In the genomic region with DNA sequence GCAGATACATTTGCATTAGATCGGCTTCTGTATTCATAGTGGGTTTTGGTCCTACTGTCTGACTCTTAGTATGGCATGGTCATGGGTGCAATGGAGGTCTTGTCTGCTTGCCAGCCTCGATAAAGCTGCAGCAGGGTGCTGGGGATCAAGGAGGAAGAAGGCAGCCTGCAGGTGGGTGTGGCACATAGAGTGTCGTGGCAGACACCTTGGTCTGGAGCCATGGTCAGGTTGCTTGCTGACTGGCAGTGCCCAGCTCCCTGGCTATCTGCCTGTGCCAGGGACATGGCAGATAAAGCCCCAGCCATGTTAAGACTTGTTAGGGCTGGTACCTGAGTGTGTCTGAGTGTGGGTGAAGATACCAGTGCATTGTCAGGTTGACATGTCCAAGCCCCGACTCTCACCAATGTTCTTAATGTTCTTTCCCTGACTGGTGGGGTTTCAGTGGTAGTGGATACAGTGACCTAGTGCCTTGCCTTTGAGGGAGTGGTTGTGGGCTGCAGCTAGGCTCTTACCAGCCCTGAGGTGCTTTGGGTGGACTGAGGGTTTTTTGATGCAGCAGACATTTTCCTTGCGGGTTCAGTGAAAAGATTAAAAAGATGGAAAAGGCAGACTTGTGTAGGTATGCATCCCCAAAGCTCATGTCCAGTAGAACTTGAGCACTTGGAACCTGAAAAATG, we compare ENCODE assay signal across 9 cellular contexts. TPM values are rescaled to one million over a fixed set of nuclear protein-coding genes. Genes with fewer than 3 reads are reported as not detected.
DNase-seq lines count a peak whose midpoint lies in the region; ATAC-seq and TF ChIP-seq lines count a peak whose summit lies in the region.
"Had no signal": no experiment of that assay in that cellular context is flagged by ENCODE, and none has a peak within 500 bp of the region (broad histone marks: within the 10 kb centered on the region; RNA-seq: fewer than 3 reads in every experiment).

No MANE protein-coding gene starts in this region.

- H3K27me3 Mint-ChIP-seq in brain (peaks cover 14% of the 10 kb centered on the region), nephron (ENCODE audit: low read depth) (peaks cover 8% of the 10 kb centered on the region)

- TF ChIP-seq CTCF in Loucy (conservative IDR thresholded peaks at IDR 0.05; ENCODE audit: low read length) (no peak), brain (conservative IDR thresholded peaks at IDR 0.05) (no peak), nephron (IDR thresholded peaks at IDR 0.05; ENCODE audit: unreplicated experiment in 3 of 3) (no peak)

- H3K79me2 ChIP-seq in Loucy (ENCODE audit: insufficient read depth, low read length), result peaks cover 68% of the 10 kb centered on the region

- H3F3A ChIP-seq in Loucy (ENCODE audit: low read depth), result no peaks in the 10 kb centered on the region

- peak overlapping the region; percentile 96 for H3K4me2 ChIP-seq in Loucy (ENCODE audit: low read depth, low read length, poor library complexity, severe bottlenecking)

- no peaks in the 10 kb centered on the region for H3K9me2 ChIP-seq in Loucy (replicated peaks; ENCODE audit: low read depth, low read length)

- H3K9ac ChIP-seq in ES-I3 (ENCODE audit: low read depth, low read length), result peak overlapping the region; percentile 90; the same call in 1 of the 2 replicates
- peak overlapping the region; percentile 97 for H3K9ac ChIP-seq in Loucy (ENCODE audit: low read depth, low read length, poor library complexity, severe bottlenecking)

- H3K4me1 ChIP-seq in ES-I3 (ENCODE audit: insufficient read depth, low read length) (peaks cover 17% of the 10 kb centered on the region), Loucy (ENCODE audit: insufficient read depth, low read length, poor library complexity, severe bottlenecking) (peaks cover 50% of the 10 kb centered on the region)

- no peaks in the 10 kb centered on the region for H3K36me3 Mint-ChIP-seq in brain
- no peaks in the 10 kb centered on the region for H3K36me3 Mint-ChIP-seq in nephron (ENCODE audit: low read depth)

- H3K27me3 ChIP-seq in Loucy (ENCODE audit: insufficient read depth, low read length, poor library complexity, severe bottlenecking), result peaks cover 8% of the 10 kb centered on the region

- DNase-seq in NCI-H345 treated with DMSO at 0.1 percent for 48 hours (lab: John Stamatoyannopoulos, UW; ENCODE audit: unreplicated experiment) (no peak), iPS-NIHi11 (ENCODE audit: low spot score) (no peak)
- DNase-seq in effector CD4-positive, alpha-beta T cell, result no peak
- DNase-seq: nucleus accumbens had no signal

- H3K9me3 ChIP-seq in ES-I3 (ENCODE audit: control insufficient read depth, insufficient read depth, low read length), result no peaks in the 10 kb centered on the region
- H3K9me3 ChIP-seq in Loucy (ENCODE audit: insufficient read depth, low read depth, low read length), result no peaks in the 10 kb centered on the region

- H3K9me3 Mint-ChIP-seq in brain, result peaks cover 0 to 4% (median 2%) of the 10 kb centered on the region in 5 experiments
- no peaks in the 10 kb centered on the region for H3K9me3 Mint-ChIP-seq in nephron

- H2AFZ ChIP-seq in Loucy (ENCODE audit: low read length), result no peak overlapping the region

- H4K20me1 ChIP-seq in Loucy (ENCODE audit: insufficient read depth, low read length, poor library complexity, severe bottlenecking), result peaks cover 39% of the 10 kb centered on the region

- peaks cover 43% of the 10 kb centered on the region for H3K4me1 Mint-ChIP-seq in brain
- H3K4me1 Mint-ChIP-seq in nephron, result peaks cover 22% of the 10 kb centered on the region

- peak overlapping the region; percentile 80 to 92 (median 90) for H3K4me3 Mint-ChIP-seq in brain
- H3K4me3 Mint-ChIP-seq in nephron, result peak overlapping the region; percentile 89 to 94 (median 92)

- ATAC-seq in HG02759 (IDR thresholded peaks at IDR 0.05; ENCODE audit: unreplicated experiment), result no peak

- H3K36me3 ChIP-seq in ES-I3 (ENCODE audit: insufficient read depth, low read length), result no peaks in the 10 kb centered on the region; the same call in 1 of the 2 replicates
- no peaks in the 10 kb centered on the region for H3K36me3 ChIP-seq in Loucy (ENCODE audit: insufficient read depth, low read length)

- peak overlapping the region; percentile 87 for H3K4me3 ChIP-seq in Loucy (ENCODE audit: low read length, poor library complexity, severe bottlenecking)

- peak overlapping the region in 2 of 5 experiments; percentile 2 to 51 for H3K27ac Mint-ChIP-seq in brain
- H3K27ac Mint-ChIP-seq in nephron, result no peak overlapping the region

RNA-seq across cellular contexts. Expression of a gene that starts 1.8 kb away (rescaled TPM):
- polyA plus RNA-seq in brain (ENCODE audit: insufficient read depth, low read depth, low replicate concordance), result 30.7 TPM

RNA-seq across cellular contexts. Expression of a gene that starts 34.1 kb away (rescaled TPM):
- polyA plus RNA-seq in brain (ENCODE audit: insufficient read depth, low read depth, low replicate concordance), result 9.7 TPM
